In the genomic region with DNA sequence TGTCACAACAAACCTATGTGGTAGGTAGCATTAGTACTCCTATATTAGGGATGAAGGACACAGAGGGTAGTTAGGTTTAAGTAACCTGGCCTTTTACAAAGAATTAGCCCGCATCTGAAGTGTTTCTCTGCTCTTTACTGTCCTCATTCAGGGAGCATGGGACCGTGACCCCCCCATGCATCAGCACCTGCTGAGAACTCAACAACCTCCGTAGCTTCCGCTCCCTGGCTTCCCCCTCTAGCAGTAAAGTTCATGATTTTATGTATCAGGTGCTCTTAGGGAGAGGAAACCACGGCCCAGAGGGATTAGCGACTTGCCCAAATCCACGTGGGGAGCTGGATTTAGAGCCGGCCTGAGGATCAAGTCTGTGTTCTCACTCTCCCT, we compare ENCODE assay signal across 14 cellular contexts.
DNase-seq lines count a peak whose midpoint lies in the region; ATAC-seq and TF ChIP-seq lines count a peak whose summit lies in the region.
"Had no signal": no experiment of that assay in that cellular context is flagged by ENCODE, and none has a peak within 500 bp of the region (broad histone marks: within the 10 kb centered on the region; RNA-seq: fewer than 3 reads in every experiment).

No MANE protein-coding gene starts in this region.

- H3K27me3 Mint-ChIP-seq in CD8-positive, alpha-beta T cell (ENCODE audit: low read depth), result no peaks in the 10 kb centered on the region
- H3K27me3 Mint-ChIP-seq: activated naive CD8-positive, alpha-beta T cell; stimulated activated naive CD8-positive, alpha-beta T cell treated with anti-CD3 and anti-CD28 coated beads, Interleukin-15, Interleukin-2, amounts not matched to agents 100 ng/mL and 50 ng/mL, for 24 hours had no signal

- no peak overlapping the region for H2BK120ac ChIP-seq in IMR-90 (ENCODE audit: low read depth, low read length)

- H2AFZ ChIP-seq in IMR-90 (replicated peaks; ENCODE audit: low read length, poor library complexity), result peak overlapping the region; percentile 79

- intact Hi-C loops in CD8-positive, alpha-beta T cell (cut with DNase I, micrococcal nuclease), result no loop called here
- intact Hi-C loops in IMR-90 (cut with micrococcal nuclease) (no loop called here), esophagus squamous epithelium (cut with DNase I) (no loop called here)

- no peaks in the 10 kb centered on the region for H3K36me3 Mint-ChIP-seq in CD8-positive, alpha-beta T cell

- H2AK9ac ChIP-seq in IMR-90 (replicated peaks; ENCODE audit: low read depth, low read length, poor library complexity), result no peak overlapping the region

- POLR2A ChIA-PET in CD8-positive, alpha-beta T cell (lab: Charles Lee), result no interaction called here
- POLR2A ChIA-PET in IMR-90 (lab: Charles Lee; ENCODE audit: unreplicated experiment), result no interaction called here

- TF ChIP-seq POLR2A in IMR-90 (IDR thresholded peaks at IDR 0.05; ENCODE audit: low read depth, low read length) (no peak), esophagus squamous epithelium (IDR thresholded peaks at IDR 0.05) (no peak)

- dilution Hi-C loops in IMR-90 (cut with HindIII; ENCODE audit: low sequenced_read_pairs, unreplicated experiment), result no loop called here

- H2BK15ac ChIP-seq in IMR-90 (ENCODE audit: low read depth, low read length), result no peak overlapping the region

- no peaks in the 10 kb centered on the region for H3K79me1 ChIP-seq in IMR-90 (ENCODE audit: low read depth in 1 of 2, low read length in 2 of 2)

- H3K18ac ChIP-seq in IMR-90 (ENCODE audit: low read depth, low read length), result no peak overlapping the region

- peaks cover 5% of the 10 kb centered on the region for H3K4me1 ChIP-seq in CD8-positive, alpha-beta T cell (ENCODE audit: insufficient read depth, low read length)
- H3K4me1 ChIP-seq in IMR-90 (ENCODE audit: control insufficient read depth, insufficient read depth, low read length) (peaks cover 4% of the 10 kb centered on the region; the same call in 1 of the 2 replicates), mesodermal cell (ENCODE audit: control insufficient read depth, insufficient read depth, low read length, poor library complexity, severe bottlenecking) (peaks cover 6% of the 10 kb centered on the region), esophagus squamous epithelium (peaks cover 6 to 12% (median 8%) of the 10 kb centered on the region in 3 donors)
- no peaks in the 10 kb centered on the region for H3K4me1 ChIP-seq in effector memory CD4-positive, alpha-beta T cell (ENCODE audit: control insufficient read depth, insufficient read depth, low read length, poor library complexity, severe bottlenecking)

- no peak overlapping the region for H3K27ac Mint-ChIP-seq in CD8-positive, alpha-beta T cell
- H3K27ac Mint-ChIP-seq: activated naive CD8-positive, alpha-beta T cell; stimulated activated naive CD8-positive, alpha-beta T cell treated with anti-CD3 and anti-CD28 coated beads, Interleukin-15, Interleukin-2, amounts not matched to agents 100 ng/mL and 50 ng/mL, for 24 hours had no signal

- WGBS in IMR-90 (ENCODE audit: extremely low coverage in 2 of 2, insufficient read length in 1 of 2), 2 experiments, result 80% methylated on average over 1 of the region's 8 CpGs; no CpG with 5 or more reads in 1 of the 2 experiments
- WGBS in mesodermal cell (ENCODE audit: insufficient coverage in 2 of 2), 2 experiments, result 28 to 35% methylated on average over 4 to 5 of the region's 8 CpGs
- 61 to 77% methylated on average over 5 to 6 of the region's 8 CpGs for WGBS in esophagus squamous epithelium, 2 donors

- H3K4ac ChIP-seq in IMR-90 (ENCODE audit: low read depth, low read length), result no peak overlapping the region

- no peaks in the 10 kb centered on the region for H4K20me1 ChIP-seq in IMR-90 (ENCODE audit: insufficient read depth, low read length)

- no peaks in the 10 kb centered on the region for H3K9me1 ChIP-seq in IMR-90 (ENCODE audit: insufficient read depth, low read length)

- peaks cover 6% of the 10 kb centered on the region for H3K9me3 Mint-ChIP-seq in CD8-positive, alpha-beta T cell

- CTCF ChIA-PET in CD8-positive, alpha-beta T cell (lab: Charles Lee), result interaction anchor here (0.9 to 1.9 kb wide), 5 partner anchors 21 to 345 kb away, joined by 3 to 6 read pairs (median 3); no protein-coding TSS in a partner anchor
- CTCF ChIA-PET in IMR-90 (lab: Yijun Ruan, JAX), result no interaction called here

- no peak for TF ChIP-seq RAD21 in IMR-90 (IDR thresholded peaks at IDR 0.05; ENCODE audit: low read length)

- H3K36me3 ChIP-seq in CD8-positive, alpha-beta T cell (ENCODE audit: insufficient read depth, low read length), result no peaks in the 10 kb centered on the region
- H3K36me3 ChIP-seq in IMR-90 (ENCODE audit: control insufficient read depth, insufficient read depth, low read length) (no peaks in the 10 kb centered on the region), mesodermal cell (ENCODE audit: control insufficient read depth, insufficient read depth, low read length) (no peaks in the 10 kb centered on the region), esophagus squamous epithelium (no peaks in the 10 kb centered on the region)
- no peaks in the 10 kb centered on the region for H3K36me3 ChIP-seq in effector memory CD4-positive, alpha-beta T cell (ENCODE audit: control insufficient read depth, insufficient read depth, low read length)
- H3K36me3 ChIP-seq: left lung had no signal

- no peak overlapping the region for H2AK5ac ChIP-seq in IMR-90 (ENCODE audit: low read depth, low read length)

- no peak overlapping the region for H3K9ac ChIP-seq in IMR-90 (ENCODE audit: low read depth, low read length)

- no peaks in the 10 kb centered on the region for H3K27me3 ChIP-seq in CD8-positive, alpha-beta T cell (ENCODE audit: insufficient read depth, low read length)
- peaks cover 16% of the 10 kb centered on the region for H3K27me3 ChIP-seq in IMR-90 (ENCODE audit: control insufficient read depth, insufficient read depth, low read length)
- H3K27me3 ChIP-seq in esophagus squamous epithelium, result peaks cover 0 to 16% (median 0%) of the 10 kb centered on the region in 4 donors
- H3K27me3 ChIP-seq in effector memory CD4-positive, alpha-beta T cell (replicated peaks; ENCODE audit: control insufficient read depth, insufficient read depth, low read length, poor library complexity, severe bottlenecking), result no peaks in the 10 kb centered on the region

- H3K9me3 ChIP-seq in CD8-positive, alpha-beta T cell (ENCODE audit: low read length), result no peaks in the 10 kb centered on the region
- H3K9me3 ChIP-seq in IMR-90 (ENCODE audit: control insufficient read depth, insufficient read depth, low read length), result no peaks in the 10 kb centered on the region
- H3K9me3 ChIP-seq in mesodermal cell (ENCODE audit: control insufficient read depth, low read length), result peaks cover 8% of the 10 kb centered on the region
- no peaks in the 10 kb centered on the region for H3K9me3 ChIP-seq in esophagus squamous epithelium
- H3K9me3 ChIP-seq in effector memory CD4-positive, alpha-beta T cell (ENCODE audit: control insufficient read depth, low read length), result no peaks in the 10 kb centered on the region
- H3K9me3 ChIP-seq: left lung had no signal

- no peak for ATAC-seq in CD8-positive, alpha-beta T cell
- ATAC-seq in GM21576 (IDR thresholded peaks at IDR 0.05; ENCODE audit: unreplicated experiment), result peak; percentile 58
- no peak for ATAC-seq in IMR-90 (ENCODE audit: low read depth)

- peak overlapping the region; percentile 32 for H3K4me3 Mint-ChIP-seq in CD8-positive, alpha-beta T cell
- H3K4me3 Mint-ChIP-seq: activated naive CD8-positive, alpha-beta T cell; stimulated activated naive CD8-positive, alpha-beta T cell treated with anti-CD3 and anti-CD28 coated beads, Interleukin-15, Interleukin-2, amounts not matched to agents 100 ng/mL and 50 ng/mL, for 24 hours had no signal

- no peak overlapping the region for H3K14ac ChIP-seq in IMR-90 (replicated peaks; ENCODE audit: low read depth, low read length)

- H2BK20ac ChIP-seq in IMR-90 (ENCODE audit: low read depth, low read length), result no peak overlapping the region

- in situ Hi-C loops in IMR-90 (cut with MboI; ENCODE audit: low sequenced_read_pairs), result no loop called here
- in situ Hi-C loops in GM13976 (cut with MboI; ENCODE audit: low sequenced_read_pairs, unreplicated experiment), result no loop called here

- no peak overlapping the region for H2BK5ac ChIP-seq in IMR-90 (ENCODE audit: low read depth, low read length, poor library complexity, severe bottlenecking)

- no peak overlapping the region for H3K56ac ChIP-seq in IMR-90 (ENCODE audit: extremely low read depth, insufficient read depth, low read length)

- H3K23ac ChIP-seq in IMR-90 (ENCODE audit: low read depth, low read length), result no peak overlapping the region

- no peak overlapping the region for H4K91ac ChIP-seq in IMR-90 (ENCODE audit: insufficient read depth, low read depth, low read length)

- no peak overlapping the region for H4K5ac ChIP-seq in IMR-90 (ENCODE audit: low read depth, low read length)

- no peak for TF ChIP-seq CTCF in CD8-positive, alpha-beta T cell (IDR thresholded peaks at IDR 0.05)
- TF ChIP-seq CTCF in IMR-90 (conservative IDR thresholded peaks at IDR 0.05; ENCODE audit: low read depth, low read length) (no peak), esophagus squamous epithelium (IDR thresholded peaks at IDR 0.05) (no peak), GM13976 (IDR thresholded peaks at IDR 0.05; ENCODE audit: borderline replicate concordance, control extremely low read depth, extremely low read depth, insufficient read depth, missing control alignments) (no peak)

- no peak overlapping the region for H3K4me2 ChIP-seq in IMR-90 (ENCODE audit: low read depth, low read length)

- H3K4me3 ChIP-seq in CD8-positive, alpha-beta T cell (ENCODE audit: low read depth, low read length), result no peak overlapping the region
- H3K4me3 ChIP-seq in IMR-90 (ENCODE audit: insufficient read depth, low read depth, low read length) (no peak overlapping the region), mesodermal cell (ENCODE audit: extremely low read depth, insufficient read depth, low read length, poor library complexity, severe bottlenecking) (peak overlapping the region; percentile 9), esophagus squamous epithelium (peak overlapping the region in 2 of 4 donors; percentile 19 to 50)
- H3K4me3 ChIP-seq in effector memory CD4-positive, alpha-beta T cell (ENCODE audit: insufficient read depth, low read depth, low read length, poor library complexity, severe bottlenecking), result no peak overlapping the region
- H3K4me3 ChIP-seq: left lung had no signal

- no peak for DNase-seq in CD8-positive, alpha-beta T cell
- DNase-seq in IMR-90 (no peak), esophagus squamous epithelium (lab: John Stamatoyannopoulos, UW) (no peak), NCI-H774 (lab: John Stamatoyannopoulos, UW) (no peak), GM13976 (ENCODE audit: low spot score) (no peak)
- DNase-seq in effector memory CD4-positive, alpha-beta T cell, result no peak
- DNase-seq: activated CD4-positive, CD25-positive, alpha-beta regulatory T cell; NCI-H1092 treated with DMSO at 0.1 percent for 48 hours had no signal

- peak overlapping the region in 1 of 2 experiments; percentile 5; a peak in 1 of 4 replicates for H4K8ac ChIP-seq in IMR-90 (ENCODE audit: low read depth in 2 of 2, low read length in 2 of 2)

- no TSS peak for BruUV-seq in IMR-90 (replicated peaks; lab: Mats Ljungman, UMichigan)

- peaks cover 14% of the 10 kb centered on the region for H3K4me1 Mint-ChIP-seq in CD8-positive, alpha-beta T cell (ENCODE audit: low read depth)

- H3K27ac ChIP-seq in CD8-positive, alpha-beta T cell (ENCODE audit: low read depth, low read length), result no peak overlapping the region
- H3K27ac ChIP-seq in IMR-90 (ENCODE audit: insufficient read depth, low read length), result no peak overlapping the region
- H3K27ac ChIP-seq in mesodermal cell (ENCODE audit: low read depth, low read length, severe bottlenecking), result peak overlapping the region; percentile 90
- H3K27ac ChIP-seq in esophagus squamous epithelium, result no peak overlapping the region
- H3K27ac ChIP-seq in effector memory CD4-positive, alpha-beta T cell (ENCODE audit: insufficient read depth, low read length, poor library complexity, severe bottlenecking), result no peak overlapping the region
- H3K27ac ChIP-seq: C4-2B, left lung had no signal
